In the genomic region with DNA sequence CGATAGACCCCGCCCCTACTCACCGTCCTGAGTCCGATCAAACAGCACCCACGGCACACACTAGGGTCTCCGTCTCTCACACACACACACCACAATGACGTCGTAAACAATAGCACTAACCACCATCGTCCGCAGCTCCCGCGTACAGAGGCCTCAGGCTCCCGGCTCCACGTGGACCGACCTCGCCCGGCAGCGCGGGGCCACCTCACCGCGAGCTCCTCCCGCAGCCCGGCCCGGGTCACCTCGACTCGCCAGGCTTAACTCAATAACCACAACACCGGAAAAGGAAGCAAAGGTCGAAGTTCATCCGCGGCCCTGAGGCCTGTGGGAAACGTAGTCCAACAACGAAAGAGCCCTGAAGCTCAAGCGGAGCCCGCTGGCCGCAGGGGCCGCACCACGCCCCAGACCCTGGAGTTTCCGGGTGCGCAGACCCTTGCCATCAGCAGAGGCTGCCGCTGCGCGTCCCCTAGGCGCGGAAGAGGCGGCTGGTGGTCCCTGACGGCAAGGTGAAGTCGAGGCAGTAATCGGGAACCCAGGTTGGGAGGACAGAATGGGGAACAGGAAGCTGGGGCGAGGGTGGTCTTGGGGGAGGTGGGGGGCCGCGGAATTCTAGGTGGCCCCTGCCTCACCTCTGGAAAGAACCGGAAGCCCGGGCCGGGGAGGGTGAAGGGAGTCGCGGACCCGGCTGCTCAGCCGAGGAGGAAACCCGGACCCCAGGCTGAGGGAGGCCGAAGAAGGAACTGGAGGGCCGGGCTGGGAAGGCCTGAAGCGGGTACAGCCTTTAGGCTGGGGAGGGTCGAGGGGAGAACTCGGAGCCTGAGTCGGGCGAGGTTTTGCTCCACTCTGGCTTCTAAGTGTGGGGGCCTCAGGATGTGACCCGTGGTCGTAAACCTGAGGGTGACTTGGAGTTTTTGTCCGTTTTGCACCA, we compare ENCODE assay signal across 1 cellular context.
TF ChIP-seq lines count a peak whose summit lies in the region.

A gene (minus strand): TSS at position 273 of the 928 bp plus-strand sequence. CDS start 946 bp downstream, outside the sequence.

TF ChIP-seq in GM23338, 12 proteins besides CTCF, POLR2A, EP300 and RAD21 (continued from another document):
- no peak for TF ChIP-seq EZH2phosphoT487 (IDR thresholded peaks at IDR 0.05; ENCODE audit: unreplicated experiment)
- TF ChIP-seq STAT1 (IDR thresholded peaks at IDR 0.05; ENCODE audit: unreplicated experiment) = no peak
- TF ChIP-seq, protein P1, sequence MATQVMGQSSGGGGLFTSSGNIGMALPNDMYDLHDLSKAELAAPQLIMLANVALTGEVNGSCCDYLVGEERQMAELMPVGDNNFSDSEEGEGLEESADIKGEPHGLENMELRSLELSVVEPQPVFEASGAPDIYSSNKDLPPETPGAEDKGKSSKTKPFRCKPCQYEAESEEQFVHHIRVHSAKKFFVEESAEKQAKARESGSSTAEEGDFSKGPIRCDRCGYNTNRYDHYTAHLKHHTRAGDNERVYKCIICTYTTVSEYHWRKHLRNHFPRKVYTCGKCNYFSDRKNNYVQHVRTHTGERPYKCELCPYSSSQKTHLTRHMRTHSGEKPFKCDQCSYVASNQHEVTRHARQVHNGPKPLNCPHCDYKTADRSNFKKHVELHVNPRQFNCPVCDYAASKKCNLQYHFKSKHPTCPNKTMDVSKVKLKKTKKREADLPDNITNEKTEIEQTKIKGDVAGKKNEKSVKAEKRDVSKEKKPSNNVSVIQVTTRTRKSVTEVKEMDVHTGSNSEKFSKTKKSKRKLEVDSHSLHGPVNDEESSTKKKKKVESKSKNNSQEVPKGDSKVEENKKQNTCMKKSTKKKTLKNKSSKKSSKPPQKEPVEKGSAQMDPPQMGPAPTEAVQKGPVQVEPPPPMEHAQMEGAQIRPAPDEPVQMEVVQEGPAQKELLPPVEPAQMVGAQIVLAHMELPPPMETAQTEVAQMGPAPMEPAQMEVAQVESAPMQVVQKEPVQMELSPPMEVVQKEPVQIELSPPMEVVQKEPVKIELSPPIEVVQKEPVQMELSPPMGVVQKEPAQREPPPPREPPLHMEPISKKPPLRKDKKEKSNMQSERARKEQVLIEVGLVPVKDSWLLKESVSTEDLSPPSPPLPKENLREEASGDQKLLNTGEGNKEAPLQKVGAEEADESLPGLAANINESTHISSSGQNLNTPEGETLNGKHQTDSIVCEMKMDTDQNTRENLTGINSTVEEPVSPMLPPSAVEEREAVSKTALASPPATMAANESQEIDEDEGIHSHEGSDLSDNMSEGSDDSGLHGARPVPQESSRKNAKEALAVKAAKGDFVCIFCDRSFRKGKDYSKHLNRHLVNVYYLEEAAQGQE (IDR thresholded peaks at IDR 0.05; ENCODE audit: unreplicated experiment) = no peak
- TF ChIP-seq, protein P2, sequence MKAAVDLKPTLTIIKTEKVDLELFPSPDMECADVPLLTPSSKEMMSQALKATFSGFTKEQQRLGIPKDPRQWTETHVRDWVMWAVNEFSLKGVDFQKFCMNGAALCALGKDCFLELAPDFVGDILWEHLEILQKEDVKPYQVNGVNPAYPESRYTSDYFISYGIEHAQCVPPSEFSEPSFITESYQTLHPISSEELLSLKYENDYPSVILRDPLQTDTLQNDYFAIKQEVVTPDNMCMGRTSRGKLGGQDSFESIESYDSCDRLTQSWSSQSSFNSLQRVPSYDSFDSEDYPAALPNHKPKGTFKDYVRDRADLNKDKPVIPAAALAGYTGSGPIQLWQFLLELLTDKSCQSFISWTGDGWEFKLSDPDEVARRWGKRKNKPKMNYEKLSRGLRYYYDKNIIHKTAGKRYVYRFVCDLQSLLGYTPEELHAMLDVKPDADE (IDR thresholded peaks at IDR 0.05) = peak; percentile 99
- TF ChIP-seq POLR2AphosphoS5 (IDR thresholded peaks at IDR 0.05; ENCODE audit: low read depth) = peak; percentile 97
- TF ChIP-seq EZH2 (IDR thresholded peaks at IDR 0.05; ENCODE audit: low read depth, unreplicated experiment) = no peak
- 0 out of 2 replicates have a peak, but pooled peaks have one; percentile 17 for TF ChIP-seq CREB1 (CRISPR knock-in tag; IDR thresholded peaks at IDR 0.05; ENCODE audit: low read depth)
- no peak for TF ChIP-seq NANOG (IDR thresholded peaks at IDR 0.05; ENCODE audit: borderline replicate concordance)
- no peak for TF ChIP-seq ZNF114 (CRISPR knock-in tag; IDR thresholded peaks at IDR 0.05)
